ENCODE assay signal across 18 cellular contexts in the genomic region with DNA sequence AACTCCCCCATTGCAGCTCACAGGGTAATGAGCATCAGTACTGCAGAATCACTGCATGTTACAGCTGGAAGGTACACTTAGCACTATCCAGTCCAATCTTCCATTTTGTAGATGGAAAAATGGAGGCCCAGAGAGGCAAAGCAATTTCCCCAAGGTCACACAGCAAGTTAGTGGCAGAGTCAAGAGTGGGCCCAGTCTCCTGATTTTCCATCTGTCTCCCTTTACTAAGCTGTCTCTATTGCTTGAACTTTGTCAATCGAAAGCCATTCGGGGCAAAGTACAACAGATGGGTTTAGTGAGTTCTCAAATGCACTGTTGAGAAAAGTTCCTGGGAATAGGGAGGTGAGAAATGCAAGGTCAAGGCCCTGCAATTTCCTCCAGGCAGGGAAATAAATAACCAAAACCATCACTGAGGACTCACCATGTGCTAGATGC. TPM values are rescaled to one million over a fixed set of nuclear protein-coding genes. Genes with fewer than 3 reads are reported as not detected.
DNase-seq lines count a peak whose midpoint lies in the region; ATAC-seq, FAIRE-seq and TF ChIP-seq lines count a peak whose summit lies in the region.
"Had no signal": no experiment of that assay in that cellular context is flagged by ENCODE, and none has a peak within 500 bp of the region (broad histone marks: within the 10 kb centered on the region; RNA-seq: fewer than 3 reads in every experiment).

No MANE protein-coding gene starts in this region.

- no peaks in the 10 kb centered on the region for H4K20me1 ChIP-seq in SK-N-SH (ENCODE audit: insufficient read depth)

- H3K4me1 Mint-ChIP-seq in MCF 10A (ENCODE audit: insufficient read depth, unreplicated experiment), result peaks cover 21% of the 10 kb centered on the region

- no peak for TF ChIP-seq CTCF in breast epithelium (IDR thresholded peaks at IDR 0.05)
- no peak for TF ChIP-seq CTCF in MCF 10A (IDR thresholded peaks at IDR 0.05; ENCODE audit: unreplicated experiment)
- TF ChIP-seq CTCF in mucosa of descending colon (IDR thresholded peaks at IDR 0.05), result no peak
- no peak for TF ChIP-seq CTCF in vagina (IDR thresholded peaks at IDR 0.05)
- no peak for TF ChIP-seq CTCF in SK-N-SH (IDR thresholded peaks at IDR 0.05)

- H3K4me3 Mint-ChIP-seq in MCF 10A (ENCODE audit: unreplicated experiment), result no peak overlapping the region

- H3K4me2 ChIP-seq in SK-N-SH, result no peak overlapping the region

- H2AFZ ChIP-seq in SK-N-SH (ENCODE audit: low read depth), result no peak overlapping the region

- TF ChIP-seq EP300 in SK-N-SH (IDR thresholded peaks at IDR 0.05; ENCODE audit: borderline replicate concordance in 1 of 2, low read depth in 1 of 2, low read length in 1 of 2), result no peak

- H3K9me3 Mint-ChIP-seq in MCF 10A (ENCODE audit: unreplicated experiment), result peaks cover 8% of the 10 kb centered on the region

- peaks cover 3 to 22% of the 10 kb centered on the region in 2 donors for H3K4me1 ChIP-seq in breast epithelium
- H3K4me1 ChIP-seq in mucosa of descending colon (ENCODE audit: low read depth), result peaks cover 37% of the 10 kb centered on the region
- peaks cover 20% of the 10 kb centered on the region for H3K4me1 ChIP-seq in vagina
- H3K4me1 ChIP-seq in SK-N-SH (ENCODE audit: control insufficient read depth in 1 of 2, insufficient read depth in 2 of 2, low read depth in 1 of 2, low read length in 1 of 2), result peaks cover 23 to 36% of the 10 kb centered on the region in 2 experiments; a peak in 3 of 4 replicates

- H3K4me3 ChIP-seq in breast epithelium, result no peak overlapping the region
- no peak overlapping the region for H3K4me3 ChIP-seq in mucosa of descending colon
- H3K4me3 ChIP-seq in vagina, result no peak overlapping the region
- no peak overlapping the region for H3K4me3 ChIP-seq in SK-N-SH (ENCODE audit: low read depth in 2 of 2, low read length in 1 of 2)
- H3K4me3 ChIP-seq: K562 had no signal

- peak; percentile 35 for ATAC-seq in mucosa of descending colon

- no peaks in the 10 kb centered on the region for H3K36me3 ChIP-seq in breast epithelium
- no peaks in the 10 kb centered on the region for H3K36me3 ChIP-seq in mucosa of descending colon (ENCODE audit: low read depth)
- no peaks in the 10 kb centered on the region for H3K36me3 ChIP-seq in vagina
- no peaks in the 10 kb centered on the region for H3K36me3 ChIP-seq in SK-N-SH (replicated peaks in 1 of 2; ENCODE audit: control insufficient read depth in 1 of 2, insufficient read depth in 2 of 2, low read length in 1 of 2)

- FAIRE-seq in RCC 7860 (lab: Jason Lieb, UNC), result no peak
- FAIRE-seq: A204.1, GM19239, HTR-8/SVneo, K562 had no signal

- H3K27ac ChIP-seq in breast epithelium, result peak overlapping the region; percentile 74 to 81
- no peak overlapping the region for H3K27ac ChIP-seq in vagina
- no peak overlapping the region for H3K27ac ChIP-seq in SK-N-SH (ENCODE audit: low read depth in 2 of 2, low read length in 1 of 2)

- no peaks in the 10 kb centered on the region for H3K27me3 Mint-ChIP-seq in MCF 10A (ENCODE audit: insufficient read depth, unreplicated experiment)

- intact Hi-C loops in breast epithelium (cut with DNase I; ENCODE audit: low total_unique reads) (no loop called here), MCF 10A (cut with micrococcal nuclease) (no loop called here), mucosa of descending colon (cut with DNase I, micrococcal nuclease) (no loop called here), vagina (cut with DNase I) (no loop called here)

- POLR2A ChIA-PET in MCF 10A (lab: Yijun Ruan, JAX) (no interaction called here), SK-N-SH (lab: Yijun Ruan, JAX) (no interaction called here)

- 90% methylated on average over 2 of the region's 2 CpGs for WGBS in SK-N-SH (ENCODE audit: low lambda C conversion rate)

- H3K9ac ChIP-seq in SK-N-SH, result no peak overlapping the region

- peaks cover 7% of the 10 kb centered on the region for H3K36me3 Mint-ChIP-seq in MCF 10A (ENCODE audit: insufficient read depth, unreplicated experiment)

- no TSS peak for BruUV-seq in MCF 10A (replicated peaks; lab: Mats Ljungman, UMichigan)

- TF ChIP-seq RAD21 in SK-N-SH (IDR thresholded peaks at IDR 0.05; ENCODE audit: low read length), result no peak

- TF ChIP-seq POLR2A in breast epithelium (IDR thresholded peaks at IDR 0.05) (no peak), vagina (IDR thresholded peaks at IDR 0.05) (no peak)

- CTCF ChIA-PET in MCF 10A (lab: Yijun Ruan, JAX) (interaction anchor here (0.8 kb wide), 1 partner anchor 34 kb away, joined by 3 read pairs; no protein-coding TSS in a partner anchor), SK-N-SH (lab: Yijun Ruan, JAX) (no interaction called here)

- H3K27me3 ChIP-seq in breast epithelium (no peaks in the 10 kb centered on the region), vagina (no peaks in the 10 kb centered on the region), SK-N-SH (ENCODE audit: insufficient read depth) (no peaks in the 10 kb centered on the region)

- no peaks in the 10 kb centered on the region for H3K79me2 ChIP-seq in SK-N-SH (ENCODE audit: insufficient read depth)

- DNase-seq in breast epithelium (ENCODE audit: low spot score in 2 of 2) (peak in 1 of 2 donors; percentile 8), MCF 10A (ENCODE audit: unreplicated experiment) (no peak), amniotic epithelial cell (ENCODE audit: low read depth) (peak; percentile 40), mucosa of descending colon (no peak), vagina (ENCODE audit: extremely low spot score in 2 of 2) (peak; percentile 52 to 62), HT-29 (ENCODE audit: low spot score) (no peak), RCC 7860 (ENCODE audit: low spot score) (no peak), SK-N-SH (no peak)
- DNase-seq: C1 segment of cervical spinal cord, DMS153, EL, NCI-H1436 treated with DMSO at 0.1 percent for 48 hours, NCI-H2081, NCI-H774 had no signal

- peaks cover 19% of the 10 kb centered on the region for H3F3A ChIP-seq in SK-N-SH (replicated peaks; ENCODE audit: insufficient read depth)

- H3K27ac Mint-ChIP-seq in MCF 10A (ENCODE audit: low read depth, unreplicated experiment), result no peak overlapping the region

- no peaks in the 10 kb centered on the region for H3K9me2 ChIP-seq in SK-N-SH

- H3K9me3 ChIP-seq in breast epithelium, result no peaks in the 10 kb centered on the region
- no peaks in the 10 kb centered on the region for H3K9me3 ChIP-seq in mucosa of descending colon
- no peaks in the 10 kb centered on the region for H3K9me3 ChIP-seq in vagina
- H3K9me3 ChIP-seq in SK-N-SH, result peaks cover 5% of the 10 kb centered on the region; the same call in 1 of the 2 replicates

TF ChIP-seq in SK-N-SH, 30 proteins besides CTCF, POLR2A, EP300 and RAD21 (continues in another document):
- no peak for TF ChIP-seq NFIC (IDR thresholded peaks at IDR 0.05; ENCODE audit: borderline replicate concordance)
- no peak for TF ChIP-seq GATA2 (CRISPR knock-in tag; IDR thresholded peaks at IDR 0.05)
- TF ChIP-seq SMC3 (IDR thresholded peaks at IDR 0.05; ENCODE audit: low read depth, low read length), result no peak
- no peak for TF ChIP-seq MAX (IDR thresholded peaks at IDR 0.05; ENCODE audit: low read depth)
- TF ChIP-seq ZBTB33 (IDR thresholded peaks at IDR 0.05; ENCODE audit: borderline replicate concordance, low read depth), result no peak
- no peak for TF ChIP-seq RXRA (IDR thresholded peaks at IDR 0.05; ENCODE audit: borderline replicate concordance, low read depth)
- TF ChIP-seq USF2 (IDR thresholded peaks at IDR 0.05; ENCODE audit: borderline replicate concordance, low read depth, low read length), result no peak
- TF ChIP-seq MEF2A (IDR thresholded peaks at IDR 0.05; ENCODE audit: borderline replicate concordance, low read depth), result no peak
- no peak for TF ChIP-seq TEAD4 (IDR thresholded peaks at IDR 0.05; ENCODE audit: borderline replicate concordance, insufficient read depth)
- TF ChIP-seq ELF1 (IDR thresholded peaks at IDR 0.05), result no peak
- no peak for TF ChIP-seq YY1 (IDR thresholded peaks at IDR 0.05; ENCODE audit: low read depth)
- TF ChIP-seq RFX5 (IDR thresholded peaks at IDR 0.05; ENCODE audit: low read length), result no peak
- TF ChIP-seq TAF1 (IDR thresholded peaks at IDR 0.05; ENCODE audit: borderline replicate concordance, low read depth, low read length), result no peak
- no peak for TF ChIP-seq FOXJ3 (CRISPR knock-in tag; IDR thresholded peaks at IDR 0.05)
- no peak for TF ChIP-seq TCF12 (IDR thresholded peaks at IDR 0.05)
- TF ChIP-seq FOXM1 (IDR thresholded peaks at IDR 0.05; ENCODE audit: low read depth), result no peak
- TF ChIP-seq SIN3A (IDR thresholded peaks at IDR 0.05; ENCODE audit: borderline replicate concordance, low read depth, low read length), result no peak

RNA-seq across cellular contexts. Expression of gene IFFO2, which starts 50.4 kb away (rescaled TPM):
- 10 to 100 TPM in 2 of 3 donors, 1 to 10 TPM in 1; 5.8 to 35.3 (median 34.4) TPM for total RNA-seq in breast epithelium
- total RNA-seq in MCF 10A (2022), result 10.8 and 21.0 TPM in 2 replicates
- 10 to 100 TPM; 13.1 to 19.0 (median 15.5) TPM for total RNA-seq in mucosa of descending colon
- 34.6 TPM for total RNA-seq in vagina
- total RNA-seq in HT-29 (2014; rRNA removed; shearing (Covaris generic)), result 93.6 and 101 TPM in 2 replicates
- 10.5 TPM in 2 replicates for polyA plus RNA-seq in SK-N-SH (2012; rRNA removed)
- polyA plus RNA-seq in SK-N-SH (2012; cell fraction: cytosol; rRNA removed), result 8.2 and 9.1 TPM in 2 replicates
- 18.5 and 29.7 TPM in 2 replicates for polyA plus RNA-seq in SK-N-SH (2012; cell fraction: nucleus; rRNA removed)

Comparison
In these comparisons a context has a peak if more than half of its experiments do, and no peak if none do; other contexts are left out.
1. DNase-seq: peak in amniotic epithelial cell (single experiment) and vagina (2 of 2); none in MCF 10A (single experiment), mucosa of descending colon (0 of 3), HT-29 (single experiment), RCC 7860 (single experiment) and SK-N-SH (single experiment).
2. H3K27ac ChIP-seq: peak in breast epithelium (2 of 2); none in vagina (single experiment) and SK-N-SH (0 of 2).